ENCODE assay signal across 1 cellular context in the genomic region with DNA sequence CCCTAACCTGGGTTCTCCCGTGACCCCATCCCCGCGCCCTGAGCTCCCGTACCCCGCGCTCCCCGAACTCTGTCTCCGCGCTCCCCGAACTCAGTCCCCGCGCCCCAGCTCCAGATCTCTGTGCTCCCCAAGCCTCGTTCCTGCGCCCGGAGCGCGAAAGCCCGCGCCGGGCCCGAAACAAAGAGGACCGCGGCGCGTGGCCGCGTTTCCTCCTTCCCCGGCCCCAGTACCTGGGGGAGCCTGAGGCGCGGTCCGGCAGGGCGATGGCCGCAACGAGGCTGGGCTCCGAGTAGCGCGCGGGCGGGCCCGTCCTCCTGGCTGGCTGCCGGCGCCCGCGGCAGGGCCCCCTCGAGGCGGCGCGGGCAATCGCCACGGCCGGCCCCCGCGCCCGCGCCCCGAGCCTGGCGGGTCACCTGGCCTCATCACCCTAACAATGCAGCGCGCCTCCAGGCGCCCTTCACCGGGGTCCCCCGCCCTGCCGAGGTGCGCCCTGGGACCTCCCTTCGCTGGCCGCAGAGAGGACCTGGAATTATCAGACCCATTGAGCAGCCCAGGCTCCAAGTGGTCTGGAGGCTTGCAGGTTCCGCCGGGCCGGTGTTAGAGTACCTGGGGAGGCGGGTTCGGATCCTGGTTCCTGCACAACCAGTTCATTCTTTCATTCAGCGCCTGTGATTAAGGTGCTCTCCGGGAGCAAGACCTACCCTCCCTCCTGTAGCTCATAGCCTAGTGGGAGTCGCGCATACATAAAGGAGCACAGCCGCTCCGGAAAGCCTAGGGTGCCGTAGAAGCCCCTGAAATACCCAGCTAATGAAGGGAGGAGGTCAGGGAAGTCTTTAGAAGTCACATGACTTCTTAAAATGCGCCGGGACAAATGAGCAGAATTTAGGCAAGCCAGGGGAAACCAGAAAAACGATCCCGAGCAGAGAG.
TF ChIP-seq lines count a peak whose summit lies in the region.

TSS of gene TNS3 (minus strand) at position 291 of the 927 bp plus-strand sequence. CDS start 142,475 bp downstream, outside the sequence.

TF ChIP-seq in HepG2, 621 proteins besides CTCF, POLR2A, EP300 and RAD21 (continued from another document and continues in another):
- TF ChIP-seq, protein P1, sequence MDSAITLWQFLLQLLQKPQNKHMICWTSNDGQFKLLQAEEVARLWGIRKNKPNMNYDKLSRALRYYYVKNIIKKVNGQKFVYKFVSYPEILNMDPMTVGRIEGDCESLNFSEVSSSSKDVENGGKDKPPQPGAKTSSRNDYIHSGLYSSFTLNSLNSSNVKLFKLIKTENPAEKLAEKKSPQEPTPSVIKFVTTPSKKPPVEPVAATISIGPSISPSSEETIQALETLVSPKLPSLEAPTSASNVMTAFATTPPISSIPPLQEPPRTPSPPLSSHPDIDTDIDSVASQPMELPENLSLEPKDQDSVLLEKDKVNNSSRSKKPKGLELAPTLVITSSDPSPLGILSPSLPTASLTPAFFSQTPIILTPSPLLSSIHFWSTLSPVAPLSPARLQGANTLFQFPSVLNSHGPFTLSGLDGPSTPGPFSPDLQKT (CRISPR knock-in tag; IDR thresholded peaks at IDR 0.05; ENCODE audit: borderline replicate concordance): no peak
- TF ChIP-seq, protein P2, sequence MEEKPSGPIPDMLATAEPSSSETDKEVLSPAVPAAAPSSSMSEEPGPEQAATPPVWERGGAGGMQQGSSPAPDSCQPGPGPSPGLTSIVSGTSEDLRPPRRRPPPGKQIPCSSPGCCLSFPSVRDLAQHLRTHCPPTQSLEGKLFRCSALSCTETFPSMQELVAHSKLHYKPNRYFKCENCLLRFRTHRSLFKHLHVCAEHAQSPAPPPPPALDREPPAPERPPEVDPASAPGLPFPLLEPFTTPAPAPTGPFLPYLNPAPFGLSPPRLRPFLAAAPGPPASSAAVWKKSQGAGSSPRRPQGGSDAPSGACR (CRISPR knock-in tag; IDR thresholded peaks at IDR 0.05): no peak
- TF ChIP-seq KLF15 (CRISPR knock-in tag; IDR thresholded peaks at IDR 0.05; ENCODE audit: borderline replicate concordance) (no peak), DR1 (CRISPR knock-in tag; IDR thresholded peaks at IDR 0.05) (no peak; the same call in 1 of the 2 replicates), RARA (CRISPR knock-in tag; IDR thresholded peaks at IDR 0.05) (no peak), MED13 (CRISPR knock-in tag; IDR thresholded peaks at IDR 0.05) (no peak), CREB3 (CRISPR knock-in tag; IDR thresholded peaks at IDR 0.05) (no peak), KDM5A (IDR thresholded peaks at IDR 0.05; ENCODE audit: borderline replicate concordance, low read length) (no peak), ZNF777 (CRISPR knock-in tag; IDR thresholded peaks at IDR 0.05) (no peak), HNF4G (IDR thresholded peaks at IDR 0.05; ENCODE audit: borderline replicate concordance, low read depth, low read length) (no peak), HNF4G (CRISPR knock-in tag; IDR thresholded peaks at IDR 0.05; ENCODE audit: borderline replicate concordance, low read depth) (no peak), IKZF1 (IDR thresholded peaks at IDR 0.05) (no peak), ZBTB38 (CRISPR knock-in tag; IDR thresholded peaks at IDR 0.05) (0 out of 2 replicates have a peak, but pooled peaks have one; percentile 7), ETS1 (CRISPR knock-in tag; IDR thresholded peaks at IDR 0.05) (no peak), ZSCAN31 (CRISPR knock-in tag; IDR thresholded peaks at IDR 0.05; ENCODE audit: low read depth) (no peak; the same call in 1 of the 2 replicates), KDM3A (CRISPR knock-in tag; IDR thresholded peaks at IDR 0.05; ENCODE audit: low read depth) (no peak; the same call in 1 of the 2 replicates), ZNF432 (CRISPR knock-in tag; IDR thresholded peaks at IDR 0.05; ENCODE audit: borderline replicate concordance) (no peak), SAFB2 (CRISPR knock-in tag; IDR thresholded peaks at IDR 0.05; ENCODE audit: borderline replicate concordance, low read depth) (no peak), GPN1 (CRISPR knock-in tag; IDR thresholded peaks at IDR 0.05; ENCODE audit: borderline replicate concordance) (no peak), KLF6 (CRISPR knock-in tag; IDR thresholded peaks at IDR 0.05) (no peak), RFX1 (IDR thresholded peaks at IDR 0.05) (no peak), ZNF337 (CRISPR knock-in tag; IDR thresholded peaks at IDR 0.05; ENCODE audit: borderline replicate concordance, low read depth) (no peak)
- TF ChIP-seq, protein P3, sequence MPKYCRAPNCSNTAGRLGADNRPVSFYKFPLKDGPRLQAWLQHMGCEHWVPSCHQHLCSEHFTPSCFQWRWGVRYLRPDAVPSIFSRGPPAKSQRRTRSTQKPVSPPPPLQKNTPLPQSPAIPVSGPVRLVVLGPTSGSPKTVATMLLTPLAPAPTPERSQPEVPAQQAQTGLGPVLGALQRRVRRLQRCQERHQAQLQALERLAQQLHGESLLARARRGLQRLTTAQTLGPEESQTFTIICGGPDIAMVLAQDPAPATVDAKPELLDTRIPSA (CRISPR knock-in tag; IDR thresholded peaks at IDR 0.05; ENCODE audit: borderline replicate concordance): no peak
- TF ChIP-seq, protein P4, sequence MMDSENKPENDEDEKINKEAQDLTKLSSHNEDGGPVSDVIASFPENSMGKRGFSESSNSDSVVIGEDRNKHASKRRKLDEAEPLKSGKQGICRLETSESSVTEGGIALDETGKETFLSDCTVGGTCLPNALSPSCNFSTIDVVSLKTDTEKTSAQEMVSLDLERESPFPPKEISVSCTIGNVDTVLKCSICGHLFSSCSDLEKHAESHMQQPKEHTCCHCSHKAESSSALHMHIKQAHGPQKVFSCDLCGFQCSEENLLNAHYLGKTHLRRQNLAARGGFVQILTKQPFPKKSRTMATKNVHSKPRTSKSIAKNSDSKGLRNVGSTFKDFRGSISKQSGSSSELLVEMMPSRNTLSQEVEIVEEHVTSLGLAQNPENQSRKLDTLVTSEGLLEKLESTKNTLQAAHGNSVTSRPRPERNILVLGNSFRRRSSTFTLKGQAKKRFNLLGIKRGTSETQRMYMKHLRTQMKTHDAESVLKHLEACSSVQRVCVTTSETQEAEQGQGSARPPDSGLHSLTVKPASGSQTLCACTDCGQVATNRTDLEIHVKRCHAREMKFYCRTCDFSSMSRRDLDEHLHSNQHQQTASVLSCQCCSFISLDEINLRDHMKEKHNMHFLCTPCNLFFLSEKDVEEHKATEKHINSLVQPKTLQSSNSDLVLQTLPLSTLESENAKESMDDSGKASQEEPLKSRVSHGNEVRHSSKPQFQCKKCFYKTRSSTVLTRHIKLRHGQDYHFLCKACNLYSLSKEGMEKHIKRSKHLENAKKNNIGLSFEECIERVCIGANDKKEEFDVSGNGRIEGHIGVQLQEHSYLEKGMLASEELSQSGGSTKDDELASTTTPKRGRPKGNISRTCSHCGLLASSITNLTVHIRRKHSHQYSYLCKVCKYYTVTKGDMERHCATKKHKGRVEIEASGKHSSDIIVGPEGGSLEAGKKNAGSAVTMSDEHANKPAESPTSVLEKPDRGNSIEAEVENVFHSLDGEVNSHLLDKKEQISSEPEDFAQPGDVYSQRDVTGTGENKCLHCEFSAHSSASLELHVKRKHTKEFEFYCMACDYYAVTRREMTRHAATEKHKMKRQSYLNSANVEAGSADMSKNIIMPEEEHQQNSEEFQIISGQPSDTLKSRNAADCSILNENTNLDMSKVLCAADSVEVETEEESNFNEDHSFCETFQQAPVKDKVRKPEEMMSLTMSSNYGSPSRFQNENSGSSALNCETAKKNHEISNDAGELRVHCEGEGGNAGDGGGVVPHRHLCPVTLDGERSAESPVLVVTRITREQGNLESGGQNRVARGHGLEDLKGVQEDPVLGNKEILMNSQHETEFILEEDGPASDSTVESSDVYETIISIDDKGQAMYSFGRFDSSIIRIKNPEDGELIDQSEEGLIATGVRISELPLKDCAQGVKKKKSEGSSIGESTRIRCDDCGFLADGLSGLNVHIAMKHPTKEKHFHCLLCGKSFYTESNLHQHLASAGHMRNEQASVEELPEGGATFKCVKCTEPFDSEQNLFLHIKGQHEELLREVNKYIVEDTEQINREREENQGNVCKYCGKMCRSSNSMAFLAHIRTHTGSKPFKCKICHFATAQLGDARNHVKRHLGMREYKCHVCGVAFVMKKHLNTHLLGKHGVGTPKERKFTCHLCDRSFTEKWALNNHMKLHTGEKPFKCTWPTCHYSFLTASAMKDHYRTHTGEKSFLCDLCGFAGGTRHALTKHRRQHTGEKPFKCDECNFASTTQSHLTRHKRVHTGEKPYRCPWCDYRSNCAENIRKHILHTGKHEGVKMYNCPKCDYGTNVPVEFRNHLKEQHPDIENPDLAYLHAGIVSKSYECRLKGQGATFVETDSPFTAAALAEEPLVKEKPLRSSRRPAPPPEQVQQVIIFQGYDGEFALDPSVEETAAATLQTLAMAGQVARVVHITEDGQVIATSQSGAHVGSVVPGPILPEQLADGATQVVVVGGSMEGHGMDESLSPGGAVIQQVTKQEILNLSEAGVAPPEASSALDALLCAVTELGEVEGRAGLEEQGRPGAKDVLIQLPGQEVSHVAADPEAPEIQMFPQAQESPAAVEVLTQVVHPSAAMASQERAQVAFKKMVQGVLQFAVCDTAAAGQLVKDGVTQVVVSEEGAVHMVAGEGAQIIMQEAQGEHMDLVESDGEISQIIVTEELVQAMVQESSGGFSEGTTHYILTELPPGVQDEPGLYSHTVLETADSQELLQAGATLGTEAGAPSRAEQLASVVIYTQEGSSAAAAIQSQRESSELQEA (CRISPR knock-in tag; IDR thresholded peaks at IDR 0.05; ENCODE audit: not compliant biosample characterization): no peak
- TF ChIP-seq, protein P5, sequence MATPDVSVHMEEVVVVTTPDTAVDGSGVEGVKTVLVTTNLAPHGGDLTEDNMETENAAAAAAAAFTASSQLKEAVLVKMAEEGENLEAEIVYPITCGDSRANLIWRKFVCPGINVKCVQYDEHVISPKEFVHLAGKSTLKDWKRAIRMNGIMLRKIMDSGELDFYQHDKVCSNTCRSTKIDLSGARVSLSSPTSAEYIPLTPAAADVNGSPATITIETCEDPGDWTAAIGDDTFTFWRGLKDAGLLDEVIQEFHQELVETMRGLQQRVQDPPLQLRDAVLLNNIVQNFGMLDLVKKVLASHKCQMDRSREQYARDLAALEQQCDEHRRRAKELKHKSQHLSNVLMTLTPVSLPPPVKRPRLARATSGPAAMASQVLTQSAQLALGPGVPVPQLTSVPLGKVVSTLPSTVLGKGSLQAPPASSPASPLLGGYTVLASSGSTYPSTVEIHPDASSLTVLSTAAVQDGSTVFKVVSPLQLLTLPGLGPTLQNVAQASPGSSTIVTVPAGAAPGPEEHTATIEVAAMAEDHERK (CRISPR knock-in tag; IDR thresholded peaks at IDR 0.05; ENCODE audit: low read depth): no peak
- TF ChIP-seq, protein P6, sequence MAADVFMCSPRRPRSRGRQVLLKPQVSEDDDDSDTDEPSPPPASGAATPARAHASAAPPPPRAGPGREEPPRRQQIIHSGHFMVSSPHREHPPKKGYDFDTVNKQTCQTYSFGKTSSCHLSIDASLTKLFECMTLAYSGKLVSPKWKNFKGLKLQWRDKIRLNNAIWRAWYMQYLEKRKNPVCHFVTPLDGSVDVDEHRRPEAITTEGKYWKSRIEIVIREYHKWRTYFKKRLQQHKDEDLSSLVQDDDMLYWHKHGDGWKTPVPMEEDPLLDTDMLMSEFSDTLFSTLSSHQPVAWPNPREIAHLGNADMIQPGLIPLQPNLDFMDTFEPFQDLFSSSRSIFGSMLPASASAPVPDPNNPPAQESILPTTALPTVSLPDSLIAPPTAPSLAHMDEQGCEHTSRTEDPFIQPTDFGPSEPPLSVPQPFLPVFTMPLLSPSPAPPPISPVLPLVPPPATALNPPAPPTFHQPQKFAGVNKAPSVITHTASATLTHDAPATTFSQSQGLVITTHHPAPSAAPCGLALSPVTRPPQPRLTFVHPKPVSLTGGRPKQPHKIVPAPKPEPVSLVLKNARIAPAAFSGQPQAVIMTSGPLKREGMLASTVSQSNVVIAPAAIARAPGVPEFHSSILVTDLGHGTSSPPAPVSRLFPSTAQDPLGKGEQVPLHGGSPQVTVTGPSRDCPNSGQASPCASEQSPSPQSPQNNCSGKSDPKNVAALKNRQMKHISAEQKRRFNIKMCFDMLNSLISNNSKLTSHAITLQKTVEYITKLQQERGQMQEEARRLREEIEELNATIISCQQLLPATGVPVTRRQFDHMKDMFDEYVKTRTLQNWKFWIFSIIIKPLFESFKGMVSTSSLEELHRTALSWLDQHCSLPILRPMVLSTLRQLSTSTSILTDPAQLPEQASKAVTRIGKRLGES (CRISPR knock-in tag; IDR thresholded peaks at IDR 0.05; ENCODE audit: borderline replicate concordance): no peak
- TF ChIP-seq, protein P7, sequence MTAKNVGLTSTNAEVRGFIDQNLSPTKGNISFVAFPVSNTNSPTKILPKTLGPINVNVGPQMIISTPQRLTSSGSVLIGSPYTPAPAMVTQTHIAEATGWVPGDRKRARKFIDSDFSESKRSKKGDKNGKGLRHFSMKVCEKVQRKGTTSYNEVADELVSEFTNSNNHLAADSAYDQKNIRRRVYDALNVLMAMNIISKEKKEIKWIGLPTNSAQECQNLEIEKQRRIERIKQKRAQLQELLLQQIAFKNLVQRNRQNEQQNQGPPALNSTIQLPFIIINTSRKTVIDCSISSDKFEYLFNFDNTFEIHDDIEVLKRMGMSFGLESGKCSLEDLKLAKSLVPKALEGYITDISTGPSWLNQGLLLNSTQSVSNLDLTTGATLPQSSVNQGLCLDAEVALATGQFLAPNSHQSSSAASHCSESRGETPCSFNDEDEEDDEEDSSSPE (CRISPR knock-in tag; IDR thresholded peaks at IDR 0.05): peak; percentile 29; the same call in 1 of the 2 replicates
- TF ChIP-seq, protein P8, sequence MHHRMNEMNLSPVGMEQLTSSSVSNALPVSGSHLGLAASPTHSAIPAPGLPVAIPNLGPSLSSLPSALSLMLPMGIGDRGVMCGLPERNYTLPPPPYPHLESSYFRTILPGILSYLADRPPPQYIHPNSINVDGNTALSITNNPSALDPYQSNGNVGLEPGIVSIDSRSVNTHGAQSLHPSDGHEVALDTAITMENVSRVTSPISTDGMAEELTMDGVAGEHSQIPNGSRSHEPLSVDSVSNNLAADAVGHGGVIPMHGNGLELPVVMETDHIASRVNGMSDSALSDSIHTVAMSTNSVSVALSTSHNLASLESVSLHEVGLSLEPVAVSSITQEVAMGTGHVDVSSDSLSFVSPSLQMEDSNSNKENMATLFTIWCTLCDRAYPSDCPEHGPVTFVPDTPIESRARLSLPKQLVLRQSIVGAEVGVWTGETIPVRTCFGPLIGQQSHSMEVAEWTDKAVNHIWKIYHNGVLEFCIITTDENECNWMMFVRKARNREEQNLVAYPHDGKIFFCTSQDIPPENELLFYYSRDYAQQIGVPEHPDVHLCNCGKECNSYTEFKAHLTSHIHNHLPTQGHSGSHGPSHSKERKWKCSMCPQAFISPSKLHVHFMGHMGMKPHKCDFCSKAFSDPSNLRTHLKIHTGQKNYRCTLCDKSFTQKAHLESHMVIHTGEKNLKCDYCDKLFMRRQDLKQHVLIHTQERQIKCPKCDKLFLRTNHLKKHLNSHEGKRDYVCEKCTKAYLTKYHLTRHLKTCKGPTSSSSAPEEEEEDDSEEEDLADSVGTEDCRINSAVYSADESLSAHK (CRISPR knock-in tag; IDR thresholded peaks at IDR 0.05; ENCODE audit: borderline replicate concordance): no peak
